ENCODE assay signal across 8 cellular contexts in the genomic region with DNA sequence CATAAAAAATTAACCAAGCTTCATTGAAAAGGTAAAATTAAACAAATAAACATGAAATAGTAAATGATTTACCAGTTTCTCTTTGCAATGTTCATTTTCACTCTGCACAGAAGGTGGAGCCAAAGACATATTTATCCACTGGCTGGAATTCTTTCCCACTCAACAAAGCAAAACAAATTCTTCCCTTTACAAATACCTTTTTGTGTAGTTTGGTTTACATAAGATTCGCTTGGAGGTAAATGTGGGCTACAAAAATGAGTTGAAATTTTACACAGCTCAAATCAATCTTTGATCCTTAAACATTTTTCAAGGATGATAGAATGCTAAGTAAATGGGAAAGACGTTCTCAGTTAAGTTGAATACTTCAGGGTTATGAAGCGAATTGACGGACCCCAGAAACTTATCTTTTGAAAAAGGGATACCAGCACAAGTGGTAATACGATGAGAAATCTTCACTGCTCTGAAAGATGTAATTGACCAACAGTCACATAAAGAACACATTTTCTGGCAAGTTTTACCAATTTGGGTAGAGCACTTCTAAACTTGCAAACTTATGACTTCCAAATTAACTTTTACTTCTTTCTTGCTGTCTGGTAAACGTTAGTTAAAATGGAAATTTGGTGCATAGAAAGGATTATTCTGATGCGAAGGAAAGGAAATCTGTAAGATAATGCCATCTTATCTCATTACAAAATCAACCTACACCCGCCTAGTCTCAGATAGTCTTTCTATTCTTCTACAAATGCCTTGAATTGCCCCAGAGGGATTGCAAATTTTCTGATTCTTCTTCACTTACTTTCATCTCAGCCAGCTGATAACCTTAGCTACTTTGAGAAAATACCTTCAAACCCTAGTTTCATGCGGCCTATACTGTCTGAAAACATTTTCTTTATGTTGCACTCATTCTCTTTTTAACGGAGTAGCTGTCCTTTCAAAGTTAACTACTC. TPM values are rescaled to one million over a fixed set of nuclear protein-coding genes. Genes with fewer than 3 reads are reported as not detected.
DNase-seq lines count a peak whose midpoint lies in the region; ATAC-seq and TF ChIP-seq lines count a peak whose summit lies in the region.

No MANE protein-coding gene starts in this region.

- DNase-seq in CD4-positive, alpha-beta T cell: no peak
- DNase-seq in brain microvascular endothelial cell (no peak), left lobe of liver (ENCODE audit: low spot score) (no peak), GM19240 (ENCODE audit: insufficient read length, low spot score) (no peak)
- DNase-seq in effector CD4-positive, alpha-beta T cell: no peak

- no peaks in the 10 kb centered on the region for H3K9me3 ChIP-seq in CD4-positive, alpha-beta T cell (ENCODE audit: control insufficient read depth, low read length)

- CTCF ChIA-PET in CD4-positive, alpha-beta T cell (lab: Charles Lee): no interaction called here

- in situ Hi-C loops in brain microvascular endothelial cell (cut with HindIII; ENCODE audit: low pct_ligation_motif_present, low sequenced_read_pairs): loop anchor here (10.0 kb wide), 1 partner anchor 594 kb away; no protein-coding TSS in a partner anchor

- intact Hi-C loops in CD4-positive, alpha-beta T cell (cut with DNase I, micrococcal nuclease): loop anchor here (2.0 to 10.0 kb wide), 3 partner anchors 417 to 604 kb away; no protein-coding TSS in a partner anchor

- POLR2A ChIA-PET in CD4-positive, alpha-beta T cell (lab: Charles Lee): interaction anchor here (0.7 kb wide), 1 partner anchor 459 kb away, joined by 3 read pairs; no protein-coding TSS in a partner anchor

- no peaks in the 10 kb centered on the region for H3K36me3 Mint-ChIP-seq in CD4-positive, alpha-beta T cell (ENCODE audit: low read depth)

- no peak overlapping the region for H3K27ac ChIP-seq in CD4-positive, alpha-beta T cell (ENCODE audit: low read depth, low read length)
- no peak overlapping the region for H3K27ac ChIP-seq in brain microvascular endothelial cell

- no peak for ATAC-seq in CD4-positive, alpha-beta T cell (ENCODE audit: poor library complexity)
- peak; percentile 93 for ATAC-seq in left lobe of liver
- ATAC-seq in GM21723 (IDR thresholded peaks at IDR 0.05; ENCODE audit: unreplicated experiment): no peak
- ATAC-seq in HG03571 (IDR thresholded peaks at IDR 0.05; ENCODE audit: unreplicated experiment): no peak

- no peaks in the 10 kb centered on the region for H3K9me3 Mint-ChIP-seq in CD4-positive, alpha-beta T cell

- H3K4me1 Mint-ChIP-seq in CD4-positive, alpha-beta T cell (ENCODE audit: low read depth): peaks cover 9% of the 10 kb centered on the region

- H3K27me3 Mint-ChIP-seq in CD4-positive, alpha-beta T cell: peaks cover 4% of the 10 kb centered on the region

- no peak overlapping the region for H3K4me3 ChIP-seq in brain microvascular endothelial cell (ENCODE audit: low read depth, low read length)

- peak; percentile 45 for TF ChIP-seq CTCF in CD4-positive, alpha-beta T cell (IDR thresholded peaks at IDR 0.05)
- peak; percentile 63 for TF ChIP-seq CTCF in brain microvascular endothelial cell (IDR thresholded peaks at IDR 0.05; ENCODE audit: low read depth, low read length, missing control alignments)

- H3K4me3 Mint-ChIP-seq in CD4-positive, alpha-beta T cell: no peak overlapping the region

- no peak for TF ChIP-seq EP300 in Ishikawa (IDR thresholded peaks at IDR 0.05; ENCODE audit: borderline replicate concordance)

- no peaks in the 10 kb centered on the region for H3K27me3 ChIP-seq in CD4-positive, alpha-beta T cell (ENCODE audit: control insufficient read depth, insufficient read depth, low read length)
- no peaks in the 10 kb centered on the region for H3K27me3 ChIP-seq in brain microvascular endothelial cell (replicated peaks)

- TF ChIP-seq RAD21 in Ishikawa (IDR thresholded peaks at IDR 0.05; ENCODE audit: low read depth): peak; percentile 96

- H3K27ac Mint-ChIP-seq in CD4-positive, alpha-beta T cell: no peak overlapping the region

- H3K36me3 ChIP-seq in brain microvascular endothelial cell (replicated peaks): no peaks in the 10 kb centered on the region

TF ChIP-seq in Ishikawa, 13 proteins besides CTCF, POLR2A, EP300 and RAD21:
- TF ChIP-seq TEAD4 (IDR thresholded peaks at IDR 0.05) (peak; percentile 32; the same call in 1 of the 2 replicates), CREB1 (IDR thresholded peaks at IDR 0.05; ENCODE audit: low read depth) (no peak)

RNA-seq across cellular contexts. Expression of a gene that starts 4.7 kb away (rescaled TPM):
- not detected for total RNA-seq in CD4-positive, alpha-beta T cell
- total RNA-seq in left lobe of liver: 2.1 TPM
